ENCODE assay signal across 13 cellular contexts in the genomic region with DNA sequence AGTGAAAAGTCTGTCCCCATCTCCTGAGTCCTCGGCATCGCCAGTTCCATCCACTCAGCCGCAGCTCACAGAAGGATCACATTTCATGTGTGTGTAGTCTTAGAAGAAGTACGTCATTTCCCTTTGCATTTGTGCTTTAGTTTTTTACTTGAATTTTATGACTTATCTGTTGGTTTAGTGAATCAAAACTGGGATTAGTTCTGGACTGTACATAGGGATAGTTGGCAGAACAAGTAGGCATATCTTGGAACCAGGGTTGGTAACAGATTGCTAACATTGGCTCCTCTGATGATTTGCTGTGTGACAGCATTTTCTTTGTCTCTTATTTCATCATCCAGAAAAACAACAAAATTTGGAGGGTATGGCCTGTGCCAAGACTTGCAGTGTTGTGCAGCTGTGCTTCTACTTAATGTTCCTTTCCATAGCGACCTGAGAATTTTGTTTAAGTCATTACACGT.
A peak's percentile ranks its signal among the peaks of the same experiment; 100 is the strongest.
DNase-seq lines count a peak whose midpoint lies in the region; ATAC-seq and TF ChIP-seq lines count a peak whose summit lies in the region.
"Had no signal": no experiment of that assay in that cellular context is flagged by ENCODE, and none has a peak within 500 bp of the region (broad histone marks: within the 10 kb centered on the region; RNA-seq: fewer than 3 reads in every experiment).

No MANE protein-coding gene starts in this region.

- H3K27ac Mint-ChIP-seq in chondrocyte (ENCODE audit: unreplicated experiment), result peak overlapping the region; percentile 97
- H3K27ac Mint-ChIP-seq: activated CD4-positive, alpha-beta memory T cell treated with anti-CD3 and anti-CD28 coated beads, Interleukin-2, amount 10 ng/mL, durations not matched to agents 7 days and 5 days; B cell had no signal

- no peak for TF ChIP-seq POLR2A in GM18505 (IDR thresholded peaks at IDR 0.05; ENCODE audit: borderline replicate concordance, extremely low read depth, insufficient read depth, insufficient read length)

- H3K36me3 Mint-ChIP-seq in chondrocyte (ENCODE audit: low read depth), result peaks cover 6% of the 10 kb centered on the region

- peak; percentile 65 for DNase-seq in AG08396 (ENCODE audit: low spot score)
- DNase-seq in MG63, result peak; percentile 83
- DNase-seq in chondrocyte (ENCODE audit: low spot score), result no peak
- peak; percentile 57 for DNase-seq in left kidney (ENCODE audit: low read depth, low spot score)
- DNase-seq in GF-D8 (lab: John Stamatoyannopoulos, UW), result no peak
- no peak for DNase-seq in activated CD4-positive, CD25-positive, alpha-beta regulatory T cell (lab: John Stamatoyannopoulos, UW)
- DNase-seq: activated CD4-positive, alpha-beta memory T cell treated with anti-CD3 and anti-CD28 coated beads, Interleukin-2, amount 10 ng/mL, durations not matched to agents 7 days and 5 days; activated naive CD4-positive, alpha-beta T cell; dermis blood vessel endothelial cell; trophoblast cell had no signal

- ATAC-seq in HG03095 (IDR thresholded peaks at IDR 0.05; ENCODE audit: unreplicated experiment), result no peak
- ATAC-seq in GM18505 (IDR thresholded peaks at IDR 0.05; ENCODE audit: unreplicated experiment), result no peak

- no peaks in the 10 kb centered on the region for H3K9me3 ChIP-seq in MG63

- no peak for TF ChIP-seq CTCF in chondrocyte (IDR thresholded peaks at IDR 0.05)

- peaks cover 8% of the 10 kb centered on the region for H3K4me1 Mint-ChIP-seq in chondrocyte (ENCODE audit: low read depth)
- H3K4me1 Mint-ChIP-seq: activated CD4-positive, alpha-beta memory T cell treated with anti-CD3 and anti-CD28 coated beads, Interleukin-2, amount 10 ng/mL, durations not matched to agents 7 days and 5 days; B cell had no signal

- no peaks in the 10 kb centered on the region for H3K9me3 Mint-ChIP-seq in chondrocyte (ENCODE audit: low read depth)
- H3K9me3 Mint-ChIP-seq: activated CD4-positive, alpha-beta memory T cell treated with anti-CD3 and anti-CD28 coated beads, Interleukin-2, amount 10 ng/mL, durations not matched to agents 7 days and 5 days had no signal

- no peaks in the 10 kb centered on the region for H3K27me3 Mint-ChIP-seq in chondrocyte (ENCODE audit: low read depth)
- H3K27me3 Mint-ChIP-seq: activated CD4-positive, alpha-beta memory T cell treated with anti-CD3 and anti-CD28 coated beads, Interleukin-2, amount 10 ng/mL, durations not matched to agents 7 days and 5 days; B cell had no signal

- H3K4me3 ChIP-seq in MG63, result no peak overlapping the region

- H3K36me3 ChIP-seq in MG63, result no peaks in the 10 kb centered on the region

- peak overlapping the region; percentile 51 for H3K4me3 Mint-ChIP-seq in chondrocyte (ENCODE audit: unreplicated experiment)
- H3K4me3 Mint-ChIP-seq: activated CD4-positive, alpha-beta memory T cell treated with anti-CD3 and anti-CD28 coated beads, Interleukin-2, amount 10 ng/mL, durations not matched to agents 7 days and 5 days; B cell had no signal

- H3K27me3 ChIP-seq in MG63, result no peaks in the 10 kb centered on the region

Comparison
In these comparisons a context has a peak if more than half of its experiments do, and no peak if none do; other contexts are left out.
1. DNase-seq: peak in AG08396 (single experiment), MG63 (single experiment) and left kidney (single experiment); none in chondrocyte (single experiment), GF-D8 (single experiment) and activated CD4-positive, CD25-positive, alpha-beta regulatory T cell (0 of 4).